Comparison of ENCODE assay signal across 1 cellular context in genomic region chr6:12861603-12862002, GRCh38.
A peak's percentile ranks its signal among the peaks of the same experiment; 100 is the strongest.
TF ChIP-seq lines count a peak whose summit lies in the region.

No MANE protein-coding gene starts in this region.

TF ChIP-seq in K562, 482 proteins besides CTCF, POLR2A, EP300 and RAD21 (continued from another document):
- no peak for TF ChIP-seq ZNF212 (CRISPR knock-in tag; IDR thresholded peaks at IDR 0.05)
- no peak for TF ChIP-seq HNRNPL (IDR thresholded peaks at IDR 0.05; ENCODE audit: low read depth, low read length)
- TF ChIP-seq, protein P1, sequence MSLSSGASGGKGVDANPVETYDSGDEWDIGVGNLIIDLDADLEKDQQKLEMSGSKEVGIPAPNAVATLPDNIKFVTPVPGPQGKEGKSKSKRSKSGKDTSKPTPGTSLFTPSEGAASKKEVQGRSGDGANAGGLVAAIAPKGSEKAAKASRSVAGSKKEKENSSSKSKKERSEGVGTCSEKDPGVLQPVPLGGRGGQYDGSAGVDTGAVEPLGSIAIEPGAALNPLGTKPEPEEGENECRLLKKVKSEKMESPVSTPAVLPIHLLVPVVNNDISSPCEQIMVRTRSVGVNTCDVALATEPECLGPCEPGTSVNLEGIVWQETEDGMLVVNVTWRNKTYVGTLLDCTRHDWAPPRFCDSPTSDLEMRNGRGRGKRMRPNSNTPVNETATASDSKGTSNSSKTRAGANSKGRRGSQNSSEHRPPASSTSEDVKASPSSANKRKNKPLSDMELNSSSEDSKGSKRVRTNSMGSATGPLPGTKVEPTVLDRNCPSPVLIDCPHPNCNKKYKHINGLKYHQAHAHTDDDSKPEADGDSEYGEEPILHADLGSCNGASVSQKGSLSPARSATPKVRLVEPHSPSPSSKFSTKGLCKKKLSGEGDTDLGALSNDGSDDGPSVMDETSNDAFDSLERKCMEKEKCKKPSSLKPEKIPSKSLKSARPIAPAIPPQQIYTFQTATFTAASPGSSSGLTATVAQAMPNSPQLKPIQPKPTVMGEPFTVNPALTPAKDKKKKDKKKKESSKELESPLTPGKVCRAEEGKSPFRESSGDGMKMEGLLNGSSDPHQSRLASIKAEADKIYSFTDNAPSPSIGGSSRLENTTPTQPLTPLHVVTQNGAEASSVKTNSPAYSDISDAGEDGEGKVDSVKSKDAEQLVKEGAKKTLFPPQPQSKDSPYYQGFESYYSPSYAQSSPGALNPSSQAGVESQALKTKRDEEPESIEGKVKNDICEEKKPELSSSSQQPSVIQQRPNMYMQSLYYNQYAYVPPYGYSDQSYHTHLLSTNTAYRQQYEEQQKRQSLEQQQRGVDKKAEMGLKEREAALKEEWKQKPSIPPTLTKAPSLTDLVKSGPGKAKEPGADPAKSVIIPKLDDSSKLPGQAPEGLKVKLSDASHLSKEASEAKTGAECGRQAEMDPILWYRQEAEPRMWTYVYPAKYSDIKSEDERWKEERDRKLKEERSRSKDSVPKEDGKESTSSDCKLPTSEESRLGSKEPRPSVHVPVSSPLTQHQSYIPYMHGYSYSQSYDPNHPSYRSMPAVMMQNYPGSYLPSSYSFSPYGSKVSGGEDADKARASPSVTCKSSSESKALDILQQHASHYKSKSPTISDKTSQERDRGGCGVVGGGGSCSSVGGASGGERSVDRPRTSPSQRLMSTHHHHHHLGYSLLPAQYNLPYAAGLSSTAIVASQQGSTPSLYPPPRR (CRISPR knock-in tag; IDR thresholded peaks at IDR 0.05; ENCODE audit: borderline replicate concordance): no peak
- TF ChIP-seq, protein P2, sequence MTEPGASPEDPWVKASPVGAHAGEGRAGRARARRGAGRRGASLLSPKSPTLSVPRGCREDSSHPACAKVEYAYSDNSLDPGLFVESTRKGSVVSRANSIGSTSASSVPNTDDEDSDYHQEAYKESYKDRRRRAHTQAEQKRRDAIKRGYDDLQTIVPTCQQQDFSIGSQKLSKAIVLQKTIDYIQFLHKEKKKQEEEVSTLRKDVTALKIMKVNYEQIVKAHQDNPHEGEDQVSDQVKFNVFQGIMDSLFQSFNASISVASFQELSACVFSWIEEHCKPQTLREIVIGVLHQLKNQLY (CRISPR knock-in tag; conservative IDR thresholded peaks at IDR 0.05): no peak
- TF ChIP-seq, protein P3, sequence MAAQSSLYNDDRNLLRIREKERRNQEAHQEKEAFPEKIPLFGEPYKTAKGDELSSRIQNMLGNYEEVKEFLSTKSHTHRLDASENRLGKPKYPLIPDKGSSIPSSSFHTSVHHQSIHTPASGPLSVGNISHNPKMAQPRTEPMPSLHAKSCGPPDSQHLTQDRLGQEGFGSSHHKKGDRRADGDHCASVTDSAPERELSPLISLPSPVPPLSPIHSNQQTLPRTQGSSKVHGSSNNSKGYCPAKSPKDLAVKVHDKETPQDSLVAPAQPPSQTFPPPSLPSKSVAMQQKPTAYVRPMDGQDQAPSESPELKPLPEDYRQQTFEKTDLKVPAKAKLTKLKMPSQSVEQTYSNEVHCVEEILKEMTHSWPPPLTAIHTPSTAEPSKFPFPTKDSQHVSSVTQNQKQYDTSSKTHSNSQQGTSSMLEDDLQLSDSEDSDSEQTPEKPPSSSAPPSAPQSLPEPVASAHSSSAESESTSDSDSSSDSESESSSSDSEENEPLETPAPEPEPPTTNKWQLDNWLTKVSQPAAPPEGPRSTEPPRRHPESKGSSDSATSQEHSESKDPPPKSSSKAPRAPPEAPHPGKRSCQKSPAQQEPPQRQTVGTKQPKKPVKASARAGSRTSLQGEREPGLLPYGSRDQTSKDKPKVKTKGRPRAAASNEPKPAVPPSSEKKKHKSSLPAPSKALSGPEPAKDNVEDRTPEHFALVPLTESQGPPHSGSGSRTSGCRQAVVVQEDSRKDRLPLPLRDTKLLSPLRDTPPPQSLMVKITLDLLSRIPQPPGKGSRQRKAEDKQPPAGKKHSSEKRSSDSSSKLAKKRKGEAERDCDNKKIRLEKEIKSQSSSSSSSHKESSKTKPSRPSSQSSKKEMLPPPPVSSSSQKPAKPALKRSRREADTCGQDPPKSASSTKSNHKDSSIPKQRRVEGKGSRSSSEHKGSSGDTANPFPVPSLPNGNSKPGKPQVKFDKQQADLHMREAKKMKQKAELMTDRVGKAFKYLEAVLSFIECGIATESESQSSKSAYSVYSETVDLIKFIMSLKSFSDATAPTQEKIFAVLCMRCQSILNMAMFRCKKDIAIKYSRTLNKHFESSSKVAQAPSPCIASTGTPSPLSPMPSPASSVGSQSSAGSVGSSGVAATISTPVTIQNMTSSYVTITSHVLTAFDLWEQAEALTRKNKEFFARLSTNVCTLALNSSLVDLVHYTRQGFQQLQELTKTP (IDR thresholded peaks at IDR 0.05; ENCODE audit: low read depth in 1 of 2, partially characterized antibody in 2 of 2): no peak
- TF ChIP-seq, protein P4, sequence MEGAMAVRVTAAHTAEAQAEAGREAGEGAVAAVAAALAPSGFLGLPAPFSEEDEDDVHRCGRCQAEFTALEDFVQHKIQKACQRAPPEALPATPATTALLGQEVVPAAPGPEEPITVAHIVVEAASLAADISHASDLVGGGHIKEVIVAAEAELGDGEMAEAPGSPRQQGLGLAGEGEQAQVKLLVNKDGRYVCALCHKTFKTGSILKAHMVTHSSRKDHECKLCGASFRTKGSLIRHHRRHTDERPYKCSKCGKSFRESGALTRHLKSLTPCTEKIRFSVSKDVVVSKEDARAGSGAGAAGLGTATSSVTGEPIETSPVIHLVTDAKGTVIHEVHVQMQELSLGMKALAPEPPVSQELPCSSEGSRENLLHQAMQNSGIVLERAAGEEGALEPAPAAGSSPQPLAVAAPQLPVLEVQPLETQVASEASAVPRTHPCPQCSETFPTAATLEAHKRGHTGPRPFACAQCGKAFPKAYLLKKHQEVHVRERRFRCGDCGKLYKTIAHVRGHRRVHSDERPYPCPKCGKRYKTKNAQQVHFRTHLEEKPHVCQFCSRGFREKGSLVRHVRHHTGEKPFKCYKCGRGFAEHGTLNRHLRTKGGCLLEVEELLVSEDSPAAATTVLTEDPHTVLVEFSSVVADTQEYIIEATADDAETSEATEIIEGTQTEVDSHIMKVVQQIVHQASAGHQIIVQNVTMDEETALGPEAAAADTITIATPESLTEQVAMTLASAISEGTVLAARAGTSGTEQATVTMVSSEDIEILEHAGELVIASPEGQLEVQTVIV (CRISPR knock-in tag; IDR thresholded peaks at IDR 0.05; ENCODE audit: borderline replicate concordance): no peak
- TF ChIP-seq MTA1 (IDR thresholded peaks at IDR 0.05; ENCODE audit: borderline replicate concordance): no peak
- no peak for TF ChIP-seq HDAC1 (IDR thresholded peaks at IDR 0.05)
- no peak for TF ChIP-seq NELFE (IDR thresholded peaks at IDR 0.05; ENCODE audit: insufficient read depth, insufficient read length)
- TF ChIP-seq SMAD1 (IDR thresholded peaks at IDR 0.05; ENCODE audit: low read depth, low read length, partially characterized antibody): peak; percentile 44
- TF ChIP-seq NFIX (CRISPR knock-in tag; IDR thresholded peaks at IDR 0.05; ENCODE audit: low read depth): peak; percentile 98
- TF ChIP-seq PPARD (CRISPR knock-in tag; IDR thresholded peaks at IDR 0.05): no peak
- no peak for TF ChIP-seq ZNF217 (CRISPR knock-in tag; IDR thresholded peaks at IDR 0.05)
- TF ChIP-seq ZBTB33 (CRISPR knock-in tag; IDR thresholded peaks at IDR 0.05): no peak
- no peak for TF ChIP-seq BCOR (IDR thresholded peaks at IDR 0.05)
- peak; percentile 99 for TF ChIP-seq NFIC (IDR thresholded peaks at IDR 0.05)
- no peak for TF ChIP-seq CREBBP (IDR thresholded peaks at IDR 0.05; ENCODE audit: low read depth, low read length)
- TF ChIP-seq ZNF124 (CRISPR knock-in tag; IDR thresholded peaks at IDR 0.05): no peak
- TF ChIP-seq ZBTB34 (CRISPR knock-in tag; IDR thresholded peaks at IDR 0.05): no peak
